Comparison of ENCODE assay signal across 1 cellular context in the genomic region with DNA sequence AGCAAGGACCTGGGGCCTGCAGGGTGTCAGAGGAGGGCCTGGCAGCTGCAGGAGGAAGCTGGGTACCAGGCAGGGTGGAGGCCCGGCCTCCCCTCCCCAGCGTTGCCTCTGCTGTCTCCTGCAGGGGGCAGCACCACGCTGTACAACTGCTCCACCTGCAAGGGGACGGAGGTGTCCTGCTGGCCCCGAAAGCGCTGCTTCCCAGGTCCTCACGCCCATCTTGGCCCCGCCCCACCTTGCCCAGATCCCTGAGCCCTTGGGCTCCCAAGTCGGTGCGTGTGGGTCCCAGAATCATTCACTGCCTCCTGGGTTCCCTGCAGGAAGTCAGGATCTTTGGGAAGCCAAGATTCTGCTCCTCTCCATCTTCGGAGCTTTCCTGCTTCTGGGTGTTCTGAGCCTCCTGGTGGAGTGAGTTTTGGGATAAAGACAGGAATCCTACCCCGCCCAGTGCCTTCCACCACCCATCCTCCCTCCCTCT.
TF ChIP-seq lines count a peak whose summit lies in the region.

No MANE protein-coding gene starts in this region.

TF ChIP-seq in HepG2, 621 proteins besides CTCF, POLR2A, EP300 and RAD21 (continued from another document and continues in another):
- TF ChIP-seq, protein P1, sequence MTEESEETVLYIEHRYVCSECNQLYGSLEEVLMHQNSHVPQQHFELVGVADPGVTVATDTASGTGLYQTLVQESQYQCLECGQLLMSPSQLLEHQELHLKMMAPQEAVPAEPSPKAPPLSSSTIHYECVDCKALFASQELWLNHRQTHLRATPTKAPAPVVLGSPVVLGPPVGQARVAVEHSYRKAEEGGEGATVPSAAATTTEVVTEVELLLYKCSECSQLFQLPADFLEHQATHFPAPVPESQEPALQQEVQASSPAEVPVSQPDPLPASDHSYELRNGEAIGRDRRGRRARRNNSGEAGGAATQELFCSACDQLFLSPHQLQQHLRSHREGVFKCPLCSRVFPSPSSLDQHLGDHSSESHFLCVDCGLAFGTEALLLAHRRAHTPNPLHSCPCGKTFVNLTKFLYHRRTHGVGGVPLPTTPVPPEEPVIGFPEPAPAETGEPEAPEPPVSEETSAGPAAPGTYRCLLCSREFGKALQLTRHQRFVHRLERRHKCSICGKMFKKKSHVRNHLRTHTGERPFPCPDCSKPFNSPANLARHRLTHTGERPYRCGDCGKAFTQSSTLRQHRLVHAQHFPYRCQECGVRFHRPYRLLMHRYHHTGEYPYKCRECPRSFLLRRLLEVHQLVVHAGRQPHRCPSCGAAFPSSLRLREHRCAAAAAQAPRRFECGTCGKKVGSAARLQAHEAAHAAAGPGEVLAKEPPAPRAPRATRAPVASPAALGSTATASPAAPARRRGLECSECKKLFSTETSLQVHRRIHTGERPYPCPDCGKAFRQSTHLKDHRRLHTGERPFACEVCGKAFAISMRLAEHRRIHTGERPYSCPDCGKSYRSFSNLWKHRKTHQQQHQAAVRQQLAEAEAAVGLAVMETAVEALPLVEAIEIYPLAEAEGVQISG (CRISPR knock-in tag; IDR thresholded peaks at IDR 0.05) = peak; percentile 45; the same call in 1 of the 2 replicates
- TF ChIP-seq, protein P2, sequence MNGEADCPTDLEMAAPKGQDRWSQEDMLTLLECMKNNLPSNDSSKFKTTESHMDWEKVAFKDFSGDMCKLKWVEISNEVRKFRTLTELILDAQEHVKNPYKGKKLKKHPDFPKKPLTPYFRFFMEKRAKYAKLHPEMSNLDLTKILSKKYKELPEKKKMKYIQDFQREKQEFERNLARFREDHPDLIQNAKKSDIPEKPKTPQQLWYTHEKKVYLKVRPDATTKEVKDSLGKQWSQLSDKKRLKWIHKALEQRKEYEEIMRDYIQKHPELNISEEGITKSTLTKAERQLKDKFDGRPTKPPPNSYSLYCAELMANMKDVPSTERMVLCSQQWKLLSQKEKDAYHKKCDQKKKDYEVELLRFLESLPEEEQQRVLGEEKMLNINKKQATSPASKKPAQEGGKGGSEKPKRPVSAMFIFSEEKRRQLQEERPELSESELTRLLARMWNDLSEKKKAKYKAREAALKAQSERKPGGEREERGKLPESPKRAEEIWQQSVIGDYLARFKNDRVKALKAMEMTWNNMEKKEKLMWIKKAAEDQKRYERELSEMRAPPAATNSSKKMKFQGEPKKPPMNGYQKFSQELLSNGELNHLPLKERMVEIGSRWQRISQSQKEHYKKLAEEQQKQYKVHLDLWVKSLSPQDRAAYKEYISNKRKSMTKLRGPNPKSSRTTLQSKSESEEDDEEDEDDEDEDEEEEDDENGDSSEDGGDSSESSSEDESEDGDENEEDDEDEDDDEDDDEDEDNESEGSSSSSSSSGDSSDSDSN (CRISPR knock-in tag; IDR thresholded peaks at IDR 0.05) = peak; percentile 33; the same call in 1 of the 2 replicates
- TF ChIP-seq CBFB (CRISPR knock-in tag; IDR thresholded peaks at IDR 0.05) = peak; percentile 61; the same call in 1 of the 2 replicates
- no peak for TF ChIP-seq ZNF543 (CRISPR knock-in tag; IDR thresholded peaks at IDR 0.05)
- TF ChIP-seq, protein P3, sequence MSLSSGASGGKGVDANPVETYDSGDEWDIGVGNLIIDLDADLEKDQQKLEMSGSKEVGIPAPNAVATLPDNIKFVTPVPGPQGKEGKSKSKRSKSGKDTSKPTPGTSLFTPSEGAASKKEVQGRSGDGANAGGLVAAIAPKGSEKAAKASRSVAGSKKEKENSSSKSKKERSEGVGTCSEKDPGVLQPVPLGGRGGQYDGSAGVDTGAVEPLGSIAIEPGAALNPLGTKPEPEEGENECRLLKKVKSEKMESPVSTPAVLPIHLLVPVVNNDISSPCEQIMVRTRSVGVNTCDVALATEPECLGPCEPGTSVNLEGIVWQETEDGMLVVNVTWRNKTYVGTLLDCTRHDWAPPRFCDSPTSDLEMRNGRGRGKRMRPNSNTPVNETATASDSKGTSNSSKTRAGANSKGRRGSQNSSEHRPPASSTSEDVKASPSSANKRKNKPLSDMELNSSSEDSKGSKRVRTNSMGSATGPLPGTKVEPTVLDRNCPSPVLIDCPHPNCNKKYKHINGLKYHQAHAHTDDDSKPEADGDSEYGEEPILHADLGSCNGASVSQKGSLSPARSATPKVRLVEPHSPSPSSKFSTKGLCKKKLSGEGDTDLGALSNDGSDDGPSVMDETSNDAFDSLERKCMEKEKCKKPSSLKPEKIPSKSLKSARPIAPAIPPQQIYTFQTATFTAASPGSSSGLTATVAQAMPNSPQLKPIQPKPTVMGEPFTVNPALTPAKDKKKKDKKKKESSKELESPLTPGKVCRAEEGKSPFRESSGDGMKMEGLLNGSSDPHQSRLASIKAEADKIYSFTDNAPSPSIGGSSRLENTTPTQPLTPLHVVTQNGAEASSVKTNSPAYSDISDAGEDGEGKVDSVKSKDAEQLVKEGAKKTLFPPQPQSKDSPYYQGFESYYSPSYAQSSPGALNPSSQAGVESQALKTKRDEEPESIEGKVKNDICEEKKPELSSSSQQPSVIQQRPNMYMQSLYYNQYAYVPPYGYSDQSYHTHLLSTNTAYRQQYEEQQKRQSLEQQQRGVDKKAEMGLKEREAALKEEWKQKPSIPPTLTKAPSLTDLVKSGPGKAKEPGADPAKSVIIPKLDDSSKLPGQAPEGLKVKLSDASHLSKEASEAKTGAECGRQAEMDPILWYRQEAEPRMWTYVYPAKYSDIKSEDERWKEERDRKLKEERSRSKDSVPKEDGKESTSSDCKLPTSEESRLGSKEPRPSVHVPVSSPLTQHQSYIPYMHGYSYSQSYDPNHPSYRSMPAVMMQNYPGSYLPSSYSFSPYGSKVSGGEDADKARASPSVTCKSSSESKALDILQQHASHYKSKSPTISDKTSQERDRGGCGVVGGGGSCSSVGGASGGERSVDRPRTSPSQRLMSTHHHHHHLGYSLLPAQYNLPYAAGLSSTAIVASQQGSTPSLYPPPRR (CRISPR knock-in tag; IDR thresholded peaks at IDR 0.05; ENCODE audit: borderline replicate concordance) = no peak
- TF ChIP-seq FOXA3 (CRISPR knock-in tag; IDR thresholded peaks at IDR 0.05) = 0 out of 2 replicates have a peak, but pooled peaks have one; percentile 16
- 0 out of 2 replicates have a peak, but pooled peaks have one; percentile 38 for TF ChIP-seq MXD4 (CRISPR knock-in tag; IDR thresholded peaks at IDR 0.05)
- no peak for TF ChIP-seq IKZF4 (CRISPR knock-in tag; IDR thresholded peaks at IDR 0.05; ENCODE audit: borderline replicate concordance, low read depth, not compliant biosample characterization)
- TF ChIP-seq ZNF335 (CRISPR knock-in tag; IDR thresholded peaks at IDR 0.05) = no peak
- TF ChIP-seq, protein P4, sequence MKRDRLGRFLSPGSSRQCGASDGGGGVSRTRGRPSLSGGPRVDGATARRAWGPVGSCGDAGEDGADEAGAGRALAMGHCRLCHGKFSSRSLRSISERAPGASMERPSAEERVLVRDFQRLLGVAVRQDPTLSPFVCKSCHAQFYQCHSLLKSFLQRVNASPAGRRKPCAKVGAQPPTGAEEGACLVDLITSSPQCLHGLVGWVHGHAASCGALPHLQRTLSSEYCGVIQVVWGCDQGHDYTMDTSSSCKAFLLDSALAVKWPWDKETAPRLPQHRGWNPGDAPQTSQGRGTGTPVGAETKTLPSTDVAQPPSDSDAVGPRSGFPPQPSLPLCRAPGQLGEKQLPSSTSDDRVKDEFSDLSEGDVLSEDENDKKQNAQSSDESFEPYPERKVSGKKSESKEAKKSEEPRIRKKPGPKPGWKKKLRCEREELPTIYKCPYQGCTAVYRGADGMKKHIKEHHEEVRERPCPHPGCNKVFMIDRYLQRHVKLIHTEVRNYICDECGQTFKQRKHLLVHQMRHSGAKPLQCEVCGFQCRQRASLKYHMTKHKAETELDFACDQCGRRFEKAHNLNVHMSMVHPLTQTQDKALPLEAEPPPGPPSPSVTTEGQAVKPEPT (CRISPR knock-in tag; IDR thresholded peaks at IDR 0.05; ENCODE audit: low read depth) = peak; percentile 56; the same call in 1 of the 2 replicates
- TF ChIP-seq KDM3A (CRISPR knock-in tag; IDR thresholded peaks at IDR 0.05; ENCODE audit: low read depth) = 0 out of 2 replicates have a peak, but pooled peaks have one; percentile 41
- TF ChIP-seq TBX3 (IDR thresholded peaks at IDR 0.05; ENCODE audit: borderline replicate concordance) = no peak
- TF ChIP-seq ELF1 (CRISPR knock-in tag; IDR thresholded peaks at IDR 0.05) = peak; percentile 33; the same call in 1 of the 2 replicates
- no peak for TF ChIP-seq ZNF737 (CRISPR knock-in tag; IDR thresholded peaks at IDR 0.05; ENCODE audit: borderline replicate concordance)
- TF ChIP-seq MIXL1 (CRISPR knock-in tag; IDR thresholded peaks at IDR 0.05) = no peak
- TF ChIP-seq MTF1 (CRISPR knock-in tag; IDR thresholded peaks at IDR 0.05) = no peak
- TF ChIP-seq PRMT3 (CRISPR knock-in tag; IDR thresholded peaks at IDR 0.05; ENCODE audit: borderline replicate concordance, low read depth) = no peak
- TF ChIP-seq, protein P5, sequence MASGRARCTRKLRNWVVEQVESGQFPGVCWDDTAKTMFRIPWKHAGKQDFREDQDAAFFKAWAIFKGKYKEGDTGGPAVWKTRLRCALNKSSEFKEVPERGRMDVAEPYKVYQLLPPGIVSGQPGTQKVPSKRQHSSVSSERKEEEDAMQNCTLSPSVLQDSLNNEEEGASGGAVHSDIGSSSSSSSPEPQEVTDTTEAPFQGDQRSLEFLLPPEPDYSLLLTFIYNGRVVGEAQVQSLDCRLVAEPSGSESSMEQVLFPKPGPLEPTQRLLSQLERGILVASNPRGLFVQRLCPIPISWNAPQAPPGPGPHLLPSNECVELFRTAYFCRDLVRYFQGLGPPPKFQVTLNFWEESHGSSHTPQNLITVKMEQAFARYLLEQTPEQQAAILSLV (CRISPR knock-in tag; IDR thresholded peaks at IDR 0.05; ENCODE audit: borderline replicate concordance) = no peak
- TF ChIP-seq ZNF558 (CRISPR knock-in tag; IDR thresholded peaks at IDR 0.05; ENCODE audit: borderline replicate concordance) = no peak
- TF ChIP-seq, protein P6, sequence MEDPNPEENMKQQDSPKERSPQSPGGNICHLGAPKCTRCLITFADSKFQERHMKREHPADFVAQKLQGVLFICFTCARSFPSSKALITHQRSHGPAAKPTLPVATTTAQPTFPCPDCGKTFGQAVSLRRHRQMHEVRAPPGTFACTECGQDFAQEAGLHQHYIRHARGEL (CRISPR knock-in tag; IDR thresholded peaks at IDR 0.05) = no peak
- TF ChIP-seq KDM2A (CRISPR knock-in tag; IDR thresholded peaks at IDR 0.05; ENCODE audit: borderline replicate concordance, low read depth) = peak; percentile 79
- peak; percentile 46 for TF ChIP-seq TEAD3 (CRISPR knock-in tag; optimal IDR thresholded peaks at IDR 0.05; ENCODE audit: borderline replicate concordance)
- TF ChIP-seq, protein P7, sequence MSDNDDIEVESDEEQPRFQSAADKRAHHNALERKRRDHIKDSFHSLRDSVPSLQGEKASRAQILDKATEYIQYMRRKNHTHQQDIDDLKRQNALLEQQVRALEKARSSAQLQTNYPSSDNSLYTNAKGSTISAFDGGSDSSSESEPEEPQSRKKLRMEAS (IDR thresholded peaks at IDR 0.05) = peak; percentile 41; the same call in 1 of the 2 replicates
- TF ChIP-seq MIER3 (CRISPR knock-in tag; IDR thresholded peaks at IDR 0.05; ENCODE audit: borderline replicate concordance) = peak; percentile 65; the same call in 1 of the 2 replicates
- TF ChIP-seq TBP (CRISPR knock-in tag; IDR thresholded peaks at IDR 0.05) = no peak
- TF ChIP-seq, protein P8, sequence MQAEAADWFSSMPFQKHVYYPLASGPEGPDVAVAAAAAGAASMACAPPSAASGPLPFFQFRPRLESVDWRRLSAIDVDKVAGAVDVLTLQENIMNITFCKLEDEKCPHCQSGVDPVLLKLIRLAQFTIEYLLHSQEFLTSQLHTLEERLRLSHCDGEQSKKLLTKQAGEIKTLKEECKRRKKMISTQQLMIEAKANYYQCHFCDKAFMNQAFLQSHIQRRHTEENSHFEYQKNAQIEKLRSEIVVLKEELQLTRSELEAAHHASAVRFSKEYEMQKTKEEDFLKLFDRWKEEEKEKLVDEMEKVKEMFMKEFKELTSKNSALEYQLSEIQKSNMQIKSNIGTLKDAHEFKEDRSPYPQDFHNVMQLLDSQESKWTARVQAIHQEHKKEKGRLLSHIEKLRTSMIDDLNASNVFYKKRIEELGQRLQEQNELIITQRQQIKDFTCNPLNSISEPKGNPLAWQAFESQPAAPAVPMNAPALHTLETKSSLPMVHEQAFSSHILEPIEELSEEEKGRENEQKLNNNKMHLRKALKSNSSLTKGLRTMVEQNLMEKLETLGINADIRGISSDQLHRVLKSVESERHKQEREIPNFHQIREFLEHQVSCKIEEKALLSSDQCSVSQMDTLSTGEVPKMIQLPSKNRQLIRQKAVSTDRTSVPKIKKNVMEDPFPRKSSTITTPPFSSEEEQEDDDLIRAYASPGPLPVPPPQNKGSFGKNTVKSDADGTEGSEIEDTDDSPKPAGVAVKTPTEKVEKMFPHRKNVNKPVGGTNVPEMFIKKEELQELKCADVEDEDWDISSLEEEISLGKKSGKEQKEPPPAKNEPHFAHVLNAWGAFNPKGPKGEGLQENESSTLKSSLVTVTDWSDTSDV (CRISPR knock-in tag; IDR thresholded peaks at IDR 0.05) = no peak
- TF ChIP-seq NCOA1 (CRISPR knock-in tag; IDR thresholded peaks at IDR 0.05) = no peak
- TF ChIP-seq LCORL (IDR thresholded peaks at IDR 0.05) = no peak
- peak; percentile 72 for TF ChIP-seq LCORL (CRISPR knock-in tag; IDR thresholded peaks at IDR 0.05)
- TF ChIP-seq ZFP1 (CRISPR knock-in tag; IDR thresholded peaks at IDR 0.05) = no peak
- no peak for TF ChIP-seq ZNF549 (CRISPR knock-in tag; IDR thresholded peaks at IDR 0.05)
- TF ChIP-seq ZZZ3 (CRISPR knock-in tag; IDR thresholded peaks at IDR 0.05; ENCODE audit: borderline replicate concordance) = no peak
- TF ChIP-seq ZNF432 (CRISPR knock-in tag; IDR thresholded peaks at IDR 0.05; ENCODE audit: borderline replicate concordance) = no peak
- TF ChIP-seq, protein P9, sequence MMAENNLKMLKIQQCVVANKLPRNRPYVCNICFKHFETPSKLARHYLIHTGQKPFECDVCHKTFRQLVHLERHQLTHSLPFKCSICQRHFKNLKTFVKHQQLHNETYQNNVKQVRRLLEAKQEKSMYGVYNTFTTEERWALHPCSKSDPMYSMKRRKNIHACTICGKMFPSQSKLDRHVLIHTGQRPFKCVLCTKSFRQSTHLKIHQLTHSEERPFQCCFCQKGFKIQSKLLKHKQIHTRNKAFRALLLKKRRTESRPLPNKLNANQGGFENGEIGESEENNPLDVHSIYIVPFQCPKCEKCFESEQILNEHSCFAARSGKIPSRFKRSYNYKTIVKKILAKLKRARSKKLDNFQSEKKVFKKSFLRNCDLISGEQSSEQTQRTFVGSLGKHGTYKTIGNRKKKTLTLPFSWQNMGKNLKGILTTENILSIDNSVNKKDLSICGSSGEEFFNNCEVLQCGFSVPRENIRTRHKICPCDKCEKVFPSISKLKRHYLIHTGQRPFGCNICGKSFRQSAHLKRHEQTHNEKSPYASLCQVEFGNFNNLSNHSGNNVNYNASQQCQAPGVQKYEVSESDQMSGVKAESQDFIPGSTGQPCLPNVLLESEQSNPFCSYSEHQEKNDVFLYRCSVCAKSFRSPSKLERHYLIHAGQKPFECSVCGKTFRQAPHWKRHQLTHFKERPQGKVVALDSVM (CRISPR knock-in tag; IDR thresholded peaks at IDR 0.05) = peak; percentile 100
- no peak for TF ChIP-seq ZNF484 (CRISPR knock-in tag; IDR thresholded peaks at IDR 0.05; ENCODE audit: borderline replicate concordance, low read depth)
- no peak for TF ChIP-seq FOXA1 (IDR thresholded peaks at IDR 0.05)
- peak; percentile 17; the same call in 1 of the 2 replicates for TF ChIP-seq FOXA1 (CRISPR knock-in tag; IDR thresholded peaks at IDR 0.05)
- peak; percentile 69; the same call in 1 of the 2 replicates for TF ChIP-seq IRF2 (CRISPR knock-in tag; IDR thresholded peaks at IDR 0.05)
- TF ChIP-seq ZNF776 (CRISPR knock-in tag; IDR thresholded peaks at IDR 0.05) = no peak
- TF ChIP-seq ZNF891 (CRISPR knock-in tag; IDR thresholded peaks at IDR 0.05) = peak; percentile 58; the same call in 1 of the 2 replicates
- TF ChIP-seq, protein P10, sequence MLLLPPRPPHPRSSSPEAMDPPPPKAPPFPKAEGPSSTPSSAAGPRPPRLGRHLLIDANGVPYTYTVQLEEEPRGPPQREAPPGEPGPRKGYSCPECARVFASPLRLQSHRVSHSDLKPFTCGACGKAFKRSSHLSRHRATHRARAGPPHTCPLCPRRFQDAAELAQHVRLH (CRISPR knock-in tag; IDR thresholded peaks at IDR 0.05; ENCODE audit: borderline replicate concordance, low read depth) = peak; percentile 51; the same call in 1 of the 2 replicates
- no peak for TF ChIP-seq FOSL1 (CRISPR knock-in tag; IDR thresholded peaks at IDR 0.05; ENCODE audit: borderline replicate concordance)
